Comparison of ENCODE assay signal across 1 cellular context in genomic region chr16:21128991-21129390, GRCh38.
TF ChIP-seq lines count a peak whose summit lies in the region.

No MANE protein-coding gene starts in this region.

TF ChIP-seq in HepG2, 621 proteins besides CTCF, POLR2A, EP300 and RAD21:
- no peak for TF ChIP-seq MEF2D (CRISPR knock-in tag; IDR thresholded peaks at IDR 0.05)
- TF ChIP-seq FOXP1 (IDR thresholded peaks at IDR 0.05): no peak
- no peak for TF ChIP-seq FOXP1 (CRISPR knock-in tag; IDR thresholded peaks at IDR 0.05)
- TF ChIP-seq ONECUT2 (CRISPR knock-in tag; IDR thresholded peaks at IDR 0.05): no peak
- no peak for TF ChIP-seq ZNF773 (CRISPR knock-in tag; IDR thresholded peaks at IDR 0.05; ENCODE audit: borderline replicate concordance)
- TF ChIP-seq CENPT (CRISPR knock-in tag; IDR thresholded peaks at IDR 0.05; ENCODE audit: low read depth): no peak
- no peak for TF ChIP-seq MBNL3 (CRISPR knock-in tag; conservative IDR thresholded peaks at IDR 0.05)
- TF ChIP-seq TOE1 (CRISPR knock-in tag; IDR thresholded peaks at IDR 0.05): no peak
- no peak for TF ChIP-seq JUND (CRISPR knock-in tag; IDR thresholded peaks at IDR 0.05)
- no peak for TF ChIP-seq LRRFIP1 (CRISPR knock-in tag; conservative IDR thresholded peaks at IDR 0.05)
- TF ChIP-seq PTBP1 (IDR thresholded peaks at IDR 0.05; ENCODE audit: low read depth, low read length, poor library complexity, severe bottlenecking): no peak
- no peak for TF ChIP-seq MZF1 (CRISPR knock-in tag; IDR thresholded peaks at IDR 0.05; ENCODE audit: borderline replicate concordance)
- TF ChIP-seq TFAP4 (IDR thresholded peaks at IDR 0.05; ENCODE audit: borderline replicate concordance, low read depth): no peak
- no peak for TF ChIP-seq ESRRA (CRISPR knock-in tag; IDR thresholded peaks at IDR 0.05; ENCODE audit: low read depth)
- TF ChIP-seq ZNF446 (CRISPR knock-in tag; IDR thresholded peaks at IDR 0.05): no peak
- TF ChIP-seq TBX2 (CRISPR knock-in tag; IDR thresholded peaks at IDR 0.05; ENCODE audit: borderline replicate concordance): no peak
